In genomic region chr12:46133751-46134150, GRCh38 we compare ENCODE assay signal across 1 cellular context.
TF ChIP-seq lines count a peak whose summit lies in the region.

No MANE protein-coding gene starts in this region.

TF ChIP-seq in IMR-90, 13 proteins besides CTCF, POLR2A, EP300 and RAD21 (continued from another document):
- TF ChIP-seq NFE2L2 (IDR thresholded peaks at IDR 0.05; ENCODE audit: low read depth, low read length), result no peak
- TF ChIP-seq MAZ (IDR thresholded peaks at IDR 0.05; ENCODE audit: borderline replicate concordance, low read depth, low read length), result no peak
- no peak for TF ChIP-seq RFX5 (IDR thresholded peaks at IDR 0.05; ENCODE audit: low read depth, low read length)
- no peak for TF ChIP-seq FOS (IDR thresholded peaks at IDR 0.05; ENCODE audit: low read depth, low read length)
